2 cellular contexts compared by ENCODE assay signal in genomic region chr16:1973461-1974156, GRCh38.
TF ChIP-seq lines count a peak whose summit lies in the region.

No MANE protein-coding gene starts in this region.

TF ChIP-seq in SK-N-SH, 30 proteins besides CTCF, POLR2A, EP300 and RAD21 (continued from another document):
- no peak for TF ChIP-seq CHD2 (IDR thresholded peaks at IDR 0.05; ENCODE audit: low read length, partially characterized antibody)
- no peak for TF ChIP-seq TEAD4 (IDR thresholded peaks at IDR 0.05; ENCODE audit: borderline replicate concordance, insufficient read depth)
- TF ChIP-seq, protein P1, sequence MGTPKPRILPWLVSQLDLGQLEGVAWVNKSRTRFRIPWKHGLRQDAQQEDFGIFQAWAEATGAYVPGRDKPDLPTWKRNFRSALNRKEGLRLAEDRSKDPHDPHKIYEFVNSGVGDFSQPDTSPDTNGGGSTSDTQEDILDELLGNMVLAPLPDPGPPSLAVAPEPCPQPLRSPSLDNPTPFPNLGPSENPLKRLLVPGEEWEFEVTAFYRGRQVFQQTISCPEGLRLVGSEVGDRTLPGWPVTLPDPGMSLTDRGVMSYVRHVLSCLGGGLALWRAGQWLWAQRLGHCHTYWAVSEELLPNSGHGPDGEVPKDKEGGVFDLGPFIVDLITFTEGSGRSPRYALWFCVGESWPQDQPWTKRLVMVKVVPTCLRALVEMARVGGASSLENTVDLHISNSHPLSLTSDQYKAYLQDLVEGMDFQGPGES (IDR thresholded peaks at IDR 0.05; ENCODE audit: low read depth, low read length): no peak
- no peak for TF ChIP-seq MEF2A (IDR thresholded peaks at IDR 0.05; ENCODE audit: borderline replicate concordance, low read depth)
- no peak for TF ChIP-seq FOXM1 (IDR thresholded peaks at IDR 0.05; ENCODE audit: low read depth)
- TF ChIP-seq POLR2AphosphoS5 (IDR thresholded peaks at IDR 0.05; ENCODE audit: low read depth, low read length): no peak
- no peak for TF ChIP-seq USF1 (IDR thresholded peaks at IDR 0.05; ENCODE audit: borderline replicate concordance, low read depth)
- no peak for TF ChIP-seq EZH2phosphoT487 (IDR thresholded peaks at IDR 0.05; ENCODE audit: borderline replicate concordance, low read depth)
- TF ChIP-seq SIN3A (IDR thresholded peaks at IDR 0.05; ENCODE audit: borderline replicate concordance, low read depth, low read length): no peak
- TF ChIP-seq GABPA (IDR thresholded peaks at IDR 0.05; ENCODE audit: low read depth): no peak

TF ChIP-seq in SK-N-SH treated with all-trans-retinoic acid at 6 μM for 48 hours, 23 proteins besides CTCF, POLR2A, EP300 and RAD21 (continued from another document):
- TF ChIP-seq, protein P2, sequence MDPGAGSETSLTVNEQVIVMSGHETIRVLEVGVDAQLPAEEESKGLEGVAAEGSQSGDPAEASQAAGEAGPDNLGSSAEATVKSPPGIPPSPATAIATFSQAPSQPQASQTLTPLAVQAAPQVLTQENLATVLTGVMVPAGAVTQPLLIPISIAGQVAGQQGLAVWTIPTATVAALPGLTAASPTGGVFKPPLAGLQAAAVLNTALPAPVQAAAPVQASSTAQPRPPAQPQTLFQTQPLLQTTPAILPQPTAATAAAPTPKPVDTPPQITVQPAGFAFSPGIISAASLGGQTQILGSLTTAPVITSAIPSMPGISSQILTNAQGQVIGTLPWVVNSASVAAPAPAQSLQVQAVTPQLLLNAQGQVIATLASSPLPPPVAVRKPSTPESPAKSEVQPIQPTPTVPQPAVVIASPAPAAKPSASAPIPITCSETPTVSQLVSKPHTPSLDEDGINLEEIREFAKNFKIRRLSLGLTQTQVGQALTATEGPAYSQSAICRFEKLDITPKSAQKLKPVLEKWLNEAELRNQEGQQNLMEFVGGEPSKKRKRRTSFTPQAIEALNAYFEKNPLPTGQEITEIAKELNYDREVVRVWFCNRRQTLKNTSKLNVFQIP (CRISPR knock-in tag; IDR thresholded peaks at IDR 0.05; ENCODE audit: borderline replicate concordance, low read depth): no peak
- TF ChIP-seq ZNF8 (CRISPR knock-in tag; IDR thresholded peaks at IDR 0.05) (no peak), ZFP3 (CRISPR knock-in tag; IDR thresholded peaks at IDR 0.05) (no peak), ZNF70 (CRISPR knock-in tag; IDR thresholded peaks at IDR 0.05) (no peak)
- TF ChIP-seq, protein P3, sequence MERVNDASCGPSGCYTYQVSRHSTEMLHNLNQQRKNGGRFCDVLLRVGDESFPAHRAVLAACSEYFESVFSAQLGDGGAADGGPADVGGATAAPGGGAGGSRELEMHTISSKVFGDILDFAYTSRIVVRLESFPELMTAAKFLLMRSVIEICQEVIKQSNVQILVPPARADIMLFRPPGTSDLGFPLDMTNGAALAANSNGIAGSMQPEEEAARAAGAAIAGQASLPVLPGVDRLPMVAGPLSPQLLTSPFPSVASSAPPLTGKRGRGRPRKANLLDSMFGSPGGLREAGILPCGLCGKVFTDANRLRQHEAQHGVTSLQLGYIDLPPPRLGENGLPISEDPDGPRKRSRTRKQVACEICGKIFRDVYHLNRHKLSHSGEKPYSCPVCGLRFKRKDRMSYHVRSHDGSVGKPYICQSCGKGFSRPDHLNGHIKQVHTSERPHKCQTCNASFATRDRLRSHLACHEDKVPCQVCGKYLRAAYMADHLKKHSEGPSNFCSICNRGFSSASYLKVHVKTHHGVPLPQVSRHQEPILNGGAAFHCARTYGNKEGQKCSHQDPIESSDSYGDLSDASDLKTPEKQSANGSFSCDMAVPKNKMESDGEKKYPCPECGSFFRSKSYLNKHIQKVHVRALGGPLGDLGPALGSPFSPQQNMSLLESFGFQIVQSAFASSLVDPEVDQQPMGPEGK (CRISPR knock-in tag; IDR thresholded peaks at IDR 0.05; ENCODE audit: borderline replicate concordance): no peak
